In the genomic region with DNA sequence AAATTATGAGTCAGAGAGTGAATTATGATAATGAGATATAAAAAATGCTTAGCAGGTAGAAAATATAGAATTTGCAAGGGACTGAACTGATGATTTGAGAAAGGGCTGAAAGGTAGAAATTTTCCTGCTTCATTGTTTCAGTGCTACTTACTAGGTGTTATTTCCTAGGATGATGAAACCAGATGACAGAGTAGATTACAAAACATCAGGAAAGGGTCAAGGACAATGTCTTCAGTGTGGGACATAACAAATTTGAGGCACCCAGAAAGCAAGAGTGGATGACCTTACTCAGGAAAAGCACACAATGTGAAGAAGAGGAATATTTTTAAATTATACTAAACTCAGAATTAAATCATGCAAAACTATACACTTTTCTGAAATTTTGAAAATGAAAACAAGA, we compare ENCODE assay signal across 6 cellular contexts.
"Had no signal": no experiment of that assay in that cellular context is flagged by ENCODE, and none has a peak within 500 bp of the region (broad histone marks: within the 10 kb centered on the region; RNA-seq: fewer than 3 reads in every experiment).

No MANE protein-coding gene starts in this region.

- FAIRE-seq: H1, H54, HTR-8/SVneo had no signal

- DNase-seq: H9, HCEC 1CT had no signal

- ATAC-seq: GM23338 had no signal

- H3K4me3 ChIP-seq: GM23338 had no signal

- H2AFZ ChIP-seq: GM23338 had no signal

- H3K4me2 ChIP-seq: GM23338 had no signal
